In genomic region chr6:35240838-35241801, GRCh38 we compare ENCODE assay signal across 8 cellular contexts. TPM values are rescaled to one million over a fixed set of nuclear protein-coding genes. Genes with fewer than 3 reads are reported as not detected.
A peak's percentile ranks its signal among the peaks of the same experiment; 100 is the strongest.
DNase-seq lines count a peak whose midpoint lies in the region; ATAC-seq and TF ChIP-seq lines count a peak whose summit lies in the region.

No MANE protein-coding gene starts in this region.

- intact Hi-C loops in thyroid gland (cut with DNase I): no loop called here

- no peaks in the 10 kb centered on the region for H3K9me3 ChIP-seq in thyroid gland

- H3K4me1 ChIP-seq in foreskin keratinocyte (no peaks in the 10 kb centered on the region), thyroid gland (peaks cover 46 to 62% of the 10 kb centered on the region in 2 donors)

- peak in 1 of 2 donors; percentile 19 for TF ChIP-seq POLR2A in thyroid gland (IDR thresholded peaks at IDR 0.05)

- peaks cover 8 to 40% of the 10 kb centered on the region in 2 donors for H3K36me3 ChIP-seq in thyroid gland

- 28 to 41% methylated on average over 12 of the region's 12 CpGs for WGBS in thyroid gland, 2 donors

- no peaks in the 10 kb centered on the region for H3K27me3 ChIP-seq in foreskin keratinocyte
- no peaks in the 10 kb centered on the region for H3K27me3 ChIP-seq in thyroid gland

- H3K27me3 Mint-ChIP-seq in activated T-helper 17 cell treated with anti-CD3 and anti-CD28 coated beads, Interleukin-2, amount 50 U/mL, for 72 hours: no peaks in the 10 kb centered on the region

- H3K4me1 Mint-ChIP-seq in activated T-helper 17 cell treated with anti-CD3 and anti-CD28 coated beads, Interleukin-2, amount 50 U/mL, for 72 hours: no peaks in the 10 kb centered on the region

- H3K27ac ChIP-seq in foreskin keratinocyte: no peak overlapping the region
- peak overlapping the region; percentile 76 to 84 (median 82) for H3K27ac ChIP-seq in thyroid gland

- ATAC-seq in activated T-helper 17 cell treated with anti-CD3 and anti-CD28 coated beads, Interleukin-2, amount 50 U/mL, for 72 hours (replicated peaks): peak; percentile 88
- ATAC-seq in foreskin keratinocyte (peak; percentile 72), omental fat pad (ENCODE audit: low FRiP score) (peak; percentile 66), HG03442 (IDR thresholded peaks at IDR 0.05; ENCODE audit: unreplicated experiment) (no peak)

- H3K36me3 Mint-ChIP-seq in activated T-helper 17 cell treated with anti-CD3 and anti-CD28 coated beads, Interleukin-2, amount 50 U/mL, for 72 hours (ENCODE audit: low read depth): no peaks in the 10 kb centered on the region

- H3K4me3 ChIP-seq in thyroid gland (replicated peaks in 1 of 3): no peak overlapping the region

- TF ChIP-seq CTCF in foreskin keratinocyte (conservative IDR thresholded peaks at IDR 0.05) (peak; percentile 96), omental fat pad (IDR thresholded peaks at IDR 0.05) (peak in 2 of 3 donors; percentile 45 to 62), thyroid gland (IDR thresholded peaks at IDR 0.05) (peak; percentile 88 to 100 (median 98))

- peak; percentile 62 for DNase-seq in EH (ENCODE audit: low read depth)
- peak; percentile 76 for DNase-seq in HuH-7 (ENCODE audit: low spot score)
- peak; percentile 20 for DNase-seq in RKO (ENCODE audit: low spot score)
- DNase-seq in foreskin keratinocyte: peak; percentile 16 to 49
- DNase-seq in omental fat pad (ENCODE audit: low spot score): peak; percentile 71
- DNase-seq in thyroid gland: peak; percentile 93 to 95

- no peak overlapping the region for H3K4me3 Mint-ChIP-seq in activated T-helper 17 cell treated with anti-CD3 and anti-CD28 coated beads, Interleukin-2, amount 50 U/mL, for 72 hours

- H3K27ac Mint-ChIP-seq in activated T-helper 17 cell treated with anti-CD3 and anti-CD28 coated beads, Interleukin-2, amount 50 U/mL, for 72 hours: no peak overlapping the region

- H3K9me3 Mint-ChIP-seq in activated T-helper 17 cell treated with anti-CD3 and anti-CD28 coated beads, Interleukin-2, amount 50 U/mL, for 72 hours: no peaks in the 10 kb centered on the region

RNA-seq across cellular contexts. Expression of gene ZNF76, which starts 18.4 kb away (rescaled TPM):
- 10 to 100 TPM; 44.3 to 53.2 TPM for total RNA-seq in activated T-helper 17 cell treated with anti-CD3 and anti-CD28 coated beads, Interleukin-2, amount 50 U/mL, for 72 hours
- 10.2 and 11.9 TPM in 2 replicates for total RNA-seq in foreskin keratinocyte
- polyA plus RNA-seq in foreskin keratinocyte: 9.2 and 9.3 TPM in 2 replicates
- total RNA-seq in omental fat pad: 10 to 100 TPM; 27.7 to 53.5 (median 33.6) TPM
- total RNA-seq in thyroid gland: 10 to 100 TPM; 54.3 to 81.7 (median 71.6) TPM

RNA-seq across cellular contexts. Expression of gene SCUBE3, which starts 27.4 kb away (rescaled TPM):
- total RNA-seq in activated T-helper 17 cell treated with anti-CD3 and anti-CD28 coated beads, Interleukin-2, amount 50 U/mL, for 72 hours: under 1 TPM in 1 of 2 donors, not detected in 1; 0.05 TPM
- 0.03 TPM in 1 of 2 replicates, not detected in the other for total RNA-seq in foreskin keratinocyte
- under 0.01 and 0.01 TPM in 2 replicates for polyA plus RNA-seq in foreskin keratinocyte
- under 1 TPM; 0.06 to 0.47 (median 0.11) TPM for total RNA-seq in omental fat pad
- 100 to 1,000 TPM in 1 of 4 donors, 10 to 100 TPM in 3; 45.5 to 119 (median 66.3) TPM for total RNA-seq in thyroid gland

RNA-seq across cellular contexts. Expression of gene DEF6, which starts 56.5 kb away (rescaled TPM):
- total RNA-seq in activated T-helper 17 cell treated with anti-CD3 and anti-CD28 coated beads, Interleukin-2, amount 50 U/mL, for 72 hours: 100 to 1,000 TPM; 117 to 133 TPM
- total RNA-seq in foreskin keratinocyte (25.6 and 28.7 TPM in 2 replicates), omental fat pad (10 to 100 TPM in 2 of 4 donors, 1 to 10 TPM in 2; 6.6 to 17.4 (median 9.3) TPM), thyroid gland (1 to 10 TPM; 5.2 to 9.3 (median 6.0) TPM)
- 26.2 and 26.4 TPM in 2 replicates for polyA plus RNA-seq in foreskin keratinocyte

Comparison
In these comparisons a context has a peak if more than half of its experiments do, and no peak if none do; other contexts are left out.
1. DNase-seq: peak in every context shown above with its lines; median percentile 94 in thyroid gland; 76 in HuH-7; 71 in omental fat pad; 62 in EH; 32 in foreskin keratinocyte; 20 in RKO.
2. RNA of gene SCUBE3, which starts 27.4 kb away (total RNA-seq): 45.5 to 119 TPM in thyroid gland; 0.06 to 0.47 TPM in omental fat pad, 0.05 TPM in activated T-helper 17 cell treated with anti-CD3 and anti-CD28 coated beads, Interleukin-2, amount 50 U/mL, for 72 hours and 0.03 TPM in foreskin keratinocyte; every median in the first group is over 10 times any median in the second.
3. Peak in every context shown above with its lines, with median percentiles within 50 percentile points of each other: CTCF ChIP-seq.